8 cellular contexts compared by ENCODE assay signal in the genomic region with DNA sequence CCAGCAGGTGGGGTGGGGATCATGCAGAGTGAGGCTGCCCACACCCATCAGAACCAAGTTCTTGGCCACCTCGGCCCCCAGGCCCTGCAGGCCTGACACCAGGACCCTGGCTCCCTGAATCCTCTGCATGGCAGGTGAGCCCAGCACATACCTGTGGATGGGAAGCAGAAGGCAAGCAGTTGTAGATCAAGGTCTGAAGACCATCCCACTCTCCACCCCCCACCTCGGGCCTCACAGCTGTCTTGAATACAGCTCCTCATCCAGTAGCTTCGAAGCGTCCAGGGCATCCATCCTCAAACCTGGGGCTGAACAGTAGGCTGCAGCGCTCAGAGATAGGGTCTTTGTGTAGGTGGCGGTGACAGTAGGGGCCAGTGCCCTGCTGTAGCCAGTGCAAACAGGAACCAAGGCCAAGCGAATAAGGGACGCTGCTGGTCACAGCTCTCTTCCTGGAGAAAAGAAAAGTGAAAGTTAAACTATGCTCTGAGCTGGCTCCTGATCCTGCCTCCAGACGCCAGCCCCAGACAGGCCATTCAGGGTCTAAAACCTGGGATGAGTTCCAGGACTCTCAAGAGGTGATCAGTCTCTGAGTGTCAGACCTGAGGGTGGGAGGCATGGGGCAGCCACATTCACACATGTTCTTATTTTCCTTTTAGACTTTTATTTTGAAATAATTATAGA. TPM values are rescaled to one million over a fixed set of nuclear protein-coding genes. Genes with fewer than 3 reads are reported as not detected.
DNase-seq lines count a peak whose midpoint lies in the region; ATAC-seq, FAIRE-seq and TF ChIP-seq lines count a peak whose summit lies in the region.

A gene with protein sequence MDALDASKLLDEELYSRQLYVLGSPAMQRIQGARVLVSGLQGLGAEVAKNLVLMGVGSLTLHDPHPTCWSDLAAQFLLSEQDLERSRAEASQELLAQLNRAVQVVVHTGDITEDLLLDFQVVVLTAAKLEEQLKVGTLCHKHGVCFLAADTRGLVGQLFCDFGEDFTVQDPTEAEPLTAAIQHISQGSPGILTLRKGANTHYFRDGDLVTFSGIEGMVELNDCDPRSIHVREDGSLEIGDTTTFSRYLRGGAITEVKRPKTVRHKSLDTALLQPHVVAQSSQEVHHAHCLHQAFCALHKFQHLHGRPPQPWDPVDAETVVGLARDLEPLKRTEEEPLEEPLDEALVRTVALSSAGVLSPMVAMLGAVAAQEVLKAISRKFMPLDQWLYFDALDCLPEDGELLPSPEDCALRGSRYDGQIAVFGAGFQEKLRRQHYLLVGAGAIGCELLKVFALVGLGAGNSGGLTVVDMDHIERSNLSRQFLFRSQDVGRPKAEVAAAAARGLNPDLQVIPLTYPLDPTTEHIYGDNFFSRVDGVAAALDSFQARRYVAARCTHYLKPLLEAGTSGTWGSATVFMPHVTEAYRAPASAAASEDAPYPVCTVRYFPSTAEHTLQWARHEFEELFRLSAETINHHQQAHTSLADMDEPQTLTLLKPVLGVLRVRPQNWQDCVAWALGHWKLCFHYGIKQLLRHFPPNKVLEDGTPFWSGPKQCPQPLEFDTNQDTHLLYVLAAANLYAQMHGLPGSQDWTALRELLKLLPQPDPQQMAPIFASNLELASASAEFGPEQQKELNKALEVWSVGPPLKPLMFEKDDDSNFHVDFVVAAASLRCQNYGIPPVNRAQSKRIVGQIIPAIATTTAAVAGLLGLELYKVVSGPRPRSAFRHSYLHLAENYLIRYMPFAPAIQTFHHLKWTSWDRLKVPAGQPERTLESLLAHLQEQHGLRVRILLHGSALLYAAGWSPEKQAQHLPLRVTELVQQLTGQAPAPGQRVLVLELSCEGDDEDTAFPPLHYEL (minus strand): TSS at position 457 of the 678 bp plus-strand sequence. CDS start 166 bp downstream, at position 291.

- no peak within 1 kb of the TSS for H3K4me3 Mint-ChIP-seq in WTC11

- no peak within 1 kb of the TSS for H3K27ac ChIP-seq in Karpas-422 (ENCODE audit: low read length)
- peak within 1 kb of the TSS; percentile 88 for H3K27ac ChIP-seq in neutrophil

- peak within 1 kb of the TSS; percentile 76; the same call in 1 of the 2 replicates for H2AFZ ChIP-seq in Karpas-422 (ENCODE audit: low read length)

- H3K36me3 ChIP-seq in Karpas-422 (ENCODE audit: insufficient read depth, low read length): no peaks in the 10 kb centered on the region
- peaks cover 39% of the 10 kb centered on the region for H3K36me3 ChIP-seq in neutrophil

- no peaks in the 10 kb centered on the region for H4K20me1 ChIP-seq in Karpas-422 (ENCODE audit: insufficient read depth, low read depth, low read length)

- peaks cover 7% of the 10 kb centered on the region for H3K4me1 ChIP-seq in Karpas-422 (ENCODE audit: low read length)
- peaks cover 23 to 24% of the 10 kb centered on the region in 2 experiments for H3K4me1 ChIP-seq in neutrophil (ENCODE audit: control insufficient read depth in 1 of 2, insufficient read depth in 1 of 2, low read depth in 1 of 2, low read length in 1 of 2)

- H3K4me2 ChIP-seq in Karpas-422 (ENCODE audit: low read depth, low read length, poor library complexity, severe bottlenecking): peak within 1 kb of the TSS; percentile 38

- H3K27me3 Mint-ChIP-seq in WTC11 (ENCODE audit: low read depth): no peaks in the 10 kb centered on the region

- H3K36me3 Mint-ChIP-seq in WTC11: no peaks in the 10 kb centered on the region

- H3K9me3 ChIP-seq in Karpas-422 (ENCODE audit: low read length) (no peaks in the 10 kb centered on the region), neutrophil (no peaks in the 10 kb centered on the region)

- H3K27me3 ChIP-seq in Karpas-422 (ENCODE audit: low read length): no peaks in the 10 kb centered on the region
- no peaks in the 10 kb centered on the region for H3K27me3 ChIP-seq in neutrophil

- no peaks in the 10 kb centered on the region for H3K4me1 Mint-ChIP-seq in WTC11

- H3K9ac ChIP-seq in Karpas-422 (ENCODE audit: low read length): peak within 1 kb of the TSS; percentile 41

- peak within 1 kb of the TSS; percentile 19; the same call in 1 of the 2 replicates for H3K4me3 ChIP-seq in Karpas-422 (ENCODE audit: low read length)
- H3K4me3 ChIP-seq in neutrophil (ENCODE audit: low read depth in 1 of 2, low read length in 1 of 2): peak within 1 kb of the TSS; percentile 61 to 70

- no peaks in the 10 kb centered on the region for H3K79me2 ChIP-seq in Karpas-422 (ENCODE audit: low read length)

- CTCF ChIA-PET in WTC11 (lab: Charles Lee): interaction anchor here (1.2 to 2.5 kb wide), 4 partner anchors 10 to 94 kb away, joined by 4 to 12 read pairs (median 6); a partner anchor contains a TSS

- H3K9me2 ChIP-seq in Karpas-422 (replicated peaks; ENCODE audit: insufficient read depth, low read length): no peaks in the 10 kb centered on the region

- no peaks in the 10 kb centered on the region for H3K9me3 Mint-ChIP-seq in WTC11

- peak; percentile 32 for FAIRE-seq in A204.1 (lab: Jason Lieb, UNC)

- POLR2A ChIA-PET in WTC11 (lab: Charles Lee): no interaction called here

- TF ChIP-seq CTCF in neutrophil (IDR thresholded peaks at IDR 0.05): no peak
- no peak for TF ChIP-seq CTCF in WTC11 (IDR thresholded peaks at IDR 0.05)

- no peak within 1 kb of the TSS for H3K27ac Mint-ChIP-seq in WTC11

- DNase-seq in Karpas-422 (no peak), fibroblast of gingiva (ENCODE audit: low read depth) (peak; percentile 58), WTC11 (ENCODE audit: low spot score) (no peak)
- DNase-seq in activated T-cell treated with anti-CD3 and anti-CD28 coated beads, Interleukin-2, amount 50 U/mL, for 1 hour: peak; percentile 45

- ATAC-seq in GM18511 (IDR thresholded peaks at IDR 0.05; ENCODE audit: unreplicated experiment) (peak; percentile 63), WTC11 (no peak), HG02970 (IDR thresholded peaks at IDR 0.05; ENCODE audit: low FRiP score, unreplicated experiment) (no peak)

TF ChIP-seq in WTC11, 78 proteins besides CTCF, POLR2A, EP300 and RAD21:
- TF ChIP-seq FOXK1 (CRISPR knock-in tag; IDR thresholded peaks at IDR 0.05) (no peak), CREM (CRISPR knock-in tag; IDR thresholded peaks at IDR 0.05) (no peak), ELF4 (CRISPR knock-in tag; IDR thresholded peaks at IDR 0.05; ENCODE audit: low read depth) (no peak), ZNF396 (CRISPR knock-in tag; IDR thresholded peaks at IDR 0.05; ENCODE audit: borderline replicate concordance) (no peak), HMGA2 (CRISPR knock-in tag; IDR thresholded peaks at IDR 0.05) (no peak), RELA (CRISPR knock-in tag; IDR thresholded peaks at IDR 0.05; ENCODE audit: borderline replicate concordance) (no peak), FOXJ3 (CRISPR knock-in tag; IDR thresholded peaks at IDR 0.05; ENCODE audit: borderline replicate concordance) (no peak), JAZF1 (CRISPR knock-in tag; IDR thresholded peaks at IDR 0.05) (no peak), EMX1 (CRISPR knock-in tag; IDR thresholded peaks at IDR 0.05) (no peak)
- TF ChIP-seq, protein P1, sequence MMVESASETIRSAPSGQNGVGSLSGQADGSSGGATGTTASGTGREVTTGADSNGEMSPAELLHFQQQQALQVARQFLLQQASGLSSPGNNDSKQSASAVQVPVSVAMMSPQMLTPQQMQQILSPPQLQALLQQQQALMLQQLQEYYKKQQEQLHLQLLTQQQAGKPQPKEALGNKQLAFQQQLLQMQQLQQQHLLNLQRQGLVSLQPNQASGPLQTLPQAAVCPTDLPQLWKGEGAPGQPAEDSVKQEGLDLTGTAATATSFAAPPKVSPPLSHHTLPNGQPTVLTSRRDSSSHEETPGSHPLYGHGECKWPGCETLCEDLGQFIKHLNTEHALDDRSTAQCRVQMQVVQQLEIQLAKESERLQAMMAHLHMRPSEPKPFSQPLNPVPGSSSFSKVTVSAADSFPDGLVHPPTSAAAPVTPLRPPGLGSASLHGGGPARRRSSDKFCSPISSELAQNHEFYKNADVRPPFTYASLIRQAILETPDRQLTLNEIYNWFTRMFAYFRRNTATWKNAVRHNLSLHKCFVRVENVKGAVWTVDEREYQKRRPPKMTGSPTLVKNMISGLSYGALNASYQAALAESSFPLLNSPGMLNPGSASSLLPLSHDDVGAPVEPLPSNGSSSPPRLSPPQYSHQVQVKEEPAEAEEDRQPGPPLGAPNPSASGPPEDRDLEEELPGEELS (CRISPR knock-in tag; IDR thresholded peaks at IDR 0.05): no peak

RNA-seq across cellular contexts. Expression of the gene that starts here (rescaled TPM):
- total RNA-seq in Karpas-422 (2014; rRNA removed; shearing (Covaris generic); ENCODE audit: low replicate concordance): 10.5 and 24.4 TPM in 2 replicates
- total RNA-seq in WTC11 (2021): 1.2 to 1.9 TPM (median 1.6 TPM) in 3 replicates

Comparison
In these comparisons a context has a peak if more than half of its experiments do, and no peak if none do; other contexts are left out.
1. DNase-seq: peak in activated T-cell treated with anti-CD3 and anti-CD28 coated beads, Interleukin-2, amount 50 U/mL, for 1 hour (single experiment) and fibroblast of gingiva (single experiment); none in Karpas-422 (single experiment) and WTC11 (single experiment).